ENCODE assay signal across 9 cellular contexts in the genomic region with DNA sequence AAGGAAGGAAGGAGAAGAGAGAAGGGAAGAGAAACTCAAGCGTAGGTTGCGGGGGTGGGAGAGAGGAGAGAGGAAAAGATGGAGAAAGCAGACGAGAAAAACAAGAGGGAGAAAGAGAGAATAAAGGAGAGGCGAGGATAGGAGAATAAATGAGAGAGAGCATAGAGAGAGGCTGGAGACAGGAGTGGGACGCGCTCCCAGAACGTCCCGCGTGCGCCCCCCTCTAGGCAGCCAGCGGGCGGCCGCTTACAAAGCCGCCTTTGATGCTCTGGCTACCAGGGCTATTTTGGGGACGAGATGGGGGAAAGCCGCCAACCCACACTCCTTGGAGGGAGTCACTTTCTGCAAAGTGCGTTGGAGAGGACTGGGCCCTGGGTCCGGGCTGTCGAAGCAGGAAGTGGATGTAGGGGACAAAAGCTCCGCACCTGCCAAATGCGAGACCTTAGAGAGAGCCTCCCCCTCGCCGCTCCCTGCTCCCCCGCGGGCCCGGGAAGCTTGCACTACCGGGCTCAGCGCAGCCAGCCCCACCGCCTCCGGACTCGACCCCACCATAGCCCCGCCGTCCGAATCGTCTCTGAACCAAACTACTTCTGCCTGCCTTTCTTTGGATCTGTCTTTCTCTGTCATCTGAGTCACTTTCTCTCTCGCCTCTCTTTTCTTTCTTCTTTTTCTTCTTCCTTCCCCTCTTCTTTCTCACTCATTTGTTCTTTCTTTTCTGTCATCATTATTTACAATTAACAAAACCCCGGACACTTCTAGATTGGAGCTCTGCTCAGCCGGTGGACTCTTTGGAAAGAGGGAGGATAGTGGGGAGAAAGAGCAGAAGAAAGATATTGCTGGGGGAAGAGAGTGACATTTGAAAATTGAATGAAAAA. TPM values are rescaled to one million over a fixed set of nuclear protein-coding genes. Genes with fewer than 3 reads are reported as not detected.
A peak's percentile ranks its signal among the peaks of the same experiment; 100 is the strongest.
DNase-seq lines count a peak whose midpoint lies in the region; ATAC-seq and TF ChIP-seq lines count a peak whose summit lies in the region.
"Had no signal": no experiment of that assay in that cellular context is flagged by ENCODE, and none has a peak within 500 bp of the region (broad histone marks: within the 10 kb centered on the region; RNA-seq: fewer than 3 reads in every experiment).

No MANE protein-coding gene starts in this region.

- H3K4me1 Mint-ChIP-seq in activated naive CD8-positive, alpha-beta T cell treated with anti-CD3 and anti-CD28 coated beads, Interleukin-2, amount 50 U/mL, for 24 hours = peaks cover 23% of the 10 kb centered on the region
- peaks cover 18 to 49% (median 27%) of the 10 kb centered on the region in 7 donors for H3K4me1 Mint-ChIP-seq in naive thymus-derived CD4-positive, alpha-beta T cell
- peaks cover 9% of the 10 kb centered on the region for H3K4me1 Mint-ChIP-seq in Calu3 (ENCODE audit: low read depth, unreplicated experiment)

- intact Hi-C loops in naive thymus-derived CD4-positive, alpha-beta T cell (cut with micrococcal nuclease) = no loop called here
- intact Hi-C loops in Calu3 (cut with micrococcal nuclease; ENCODE audit: unreplicated experiment) = no loop called here

- DNase-seq in DMS79 (lab: John Stamatoyannopoulos, UW) = peak; percentile 75
- DNase-seq in activated naive CD8-positive, alpha-beta T cell treated with anti-CD3 and anti-CD28 coated beads, Interleukin-2, amount 50 U/mL, for 24 hours = no peak
- no peak for DNase-seq in naive thymus-derived CD4-positive, alpha-beta T cell
- no peak for DNase-seq in Calu3
- no peak for DNase-seq in cortex of kidney (lab: John Stamatoyannopoulos, UW)
- DNase-seq in SKM-1 (lab: John Stamatoyannopoulos, UW; ENCODE audit: unreplicated experiment) = no peak
- DNase-seq in NCI-H446 (lab: John Stamatoyannopoulos, UW) = no peak
- DNase-seq: PC-9 had no signal

- no peak overlapping the region for H3K27ac ChIP-seq in naive thymus-derived CD4-positive, alpha-beta T cell (ENCODE audit: low read depth, low read length)
- H3K27ac ChIP-seq: PC-9 had no signal

- H3K36me3 Mint-ChIP-seq in activated naive CD8-positive, alpha-beta T cell treated with anti-CD3 and anti-CD28 coated beads, Interleukin-2, amount 50 U/mL, for 24 hours (ENCODE audit: low read depth) = peaks cover 7% of the 10 kb centered on the region
- peaks cover 0 to 17% (median 5%) of the 10 kb centered on the region in 5 donors for H3K36me3 Mint-ChIP-seq in naive thymus-derived CD4-positive, alpha-beta T cell
- H3K36me3 Mint-ChIP-seq in Calu3 (ENCODE audit: insufficient read depth, unreplicated experiment) = no peaks in the 10 kb centered on the region

- no peak overlapping the region for H3K27ac Mint-ChIP-seq in activated naive CD8-positive, alpha-beta T cell treated with anti-CD3 and anti-CD28 coated beads, Interleukin-2, amount 50 U/mL, for 24 hours
- H3K27ac Mint-ChIP-seq in naive thymus-derived CD4-positive, alpha-beta T cell = peak overlapping the region in 1 of 9 donors; percentile 70
- H3K27ac Mint-ChIP-seq in Calu3 (ENCODE audit: unreplicated experiment) = no peak overlapping the region

- H3K4me3 Mint-ChIP-seq in activated naive CD8-positive, alpha-beta T cell treated with anti-CD3 and anti-CD28 coated beads, Interleukin-2, amount 50 U/mL, for 24 hours = peak overlapping the region; percentile 68
- peak overlapping the region; percentile 63 to 86 (median 76) for H3K4me3 Mint-ChIP-seq in naive thymus-derived CD4-positive, alpha-beta T cell
- H3K4me3 Mint-ChIP-seq in Calu3 (ENCODE audit: low read depth, unreplicated experiment) = no peak overlapping the region

- H3K9me3 Mint-ChIP-seq in activated naive CD8-positive, alpha-beta T cell treated with anti-CD3 and anti-CD28 coated beads, Interleukin-2, amount 50 U/mL, for 24 hours = peaks cover 7% of the 10 kb centered on the region
- peaks cover 7 to 34% (median 11%) of the 10 kb centered on the region in 11 donors for H3K9me3 Mint-ChIP-seq in naive thymus-derived CD4-positive, alpha-beta T cell
- H3K9me3 Mint-ChIP-seq in Calu3 (ENCODE audit: low read depth, unreplicated experiment) = peaks cover 3% of the 10 kb centered on the region

- H3K4me1 ChIP-seq in naive thymus-derived CD4-positive, alpha-beta T cell (ENCODE audit: control insufficient read depth in 2 of 2, insufficient read depth in 2 of 2, low read length in 2 of 2) = peaks cover 0 to 3% of the 10 kb centered on the region in 2 donors

- TF ChIP-seq CTCF in Calu3 (IDR thresholded peaks at IDR 0.05; ENCODE audit: unreplicated experiment) = no peak

- no peak overlapping the region for H3K4me3 ChIP-seq in naive thymus-derived CD4-positive, alpha-beta T cell (ENCODE audit: low read length)
- H3K4me3 ChIP-seq: PC-9 had no signal

- CTCF ChIA-PET in naive thymus-derived CD4-positive, alpha-beta T cell (lab: Charles Lee) = interaction anchor here (0.6 to 1.1 kb wide), 2 partner anchors 17 to 1096 kb away, joined by 3 to 4 read pairs; no protein-coding TSS in a partner anchor
- CTCF ChIA-PET in Calu3 (lab: Charles Lee) = no interaction called here

- H3K9me3 ChIP-seq in naive thymus-derived CD4-positive, alpha-beta T cell (ENCODE audit: control insufficient read depth in 2 of 3, low read length in 3 of 3) = peaks cover 0 to 6% (median 0%) of the 10 kb centered on the region in 3 experiments

- BruUV-seq in Calu3 (replicated peaks; lab: Mats Ljungman, UMichigan) = no TSS peak

- H3K36me3 ChIP-seq in naive thymus-derived CD4-positive, alpha-beta T cell (ENCODE audit: control insufficient read depth in 2 of 3, insufficient read depth in 3 of 3, low read length in 3 of 3) = no peaks in the 10 kb centered on the region

- H3K27me3 Mint-ChIP-seq in activated naive CD8-positive, alpha-beta T cell treated with anti-CD3 and anti-CD28 coated beads, Interleukin-2, amount 50 U/mL, for 24 hours = peaks cover 88% of the 10 kb centered on the region
- H3K27me3 Mint-ChIP-seq in naive thymus-derived CD4-positive, alpha-beta T cell = peaks cover 83 to 96% (median 87%) of the 10 kb centered on the region in 5 donors
- peaks cover 83% of the 10 kb centered on the region for H3K27me3 Mint-ChIP-seq in Calu3 (ENCODE audit: unreplicated experiment)

- POLR2A ChIA-PET in naive thymus-derived CD4-positive, alpha-beta T cell (lab: Charles Lee) = no interaction called here

- H3K27me3 ChIP-seq in naive thymus-derived CD4-positive, alpha-beta T cell (ENCODE audit: control insufficient read depth in 2 of 2, insufficient read depth in 2 of 2, low read length in 2 of 2) = peaks cover 6 to 28% of the 10 kb centered on the region in 2 donors

- ATAC-seq in HG02642 (IDR thresholded peaks at IDR 0.05; ENCODE audit: poor library complexity, unreplicated experiment) = peak; percentile 46
- ATAC-seq in activated naive CD8-positive, alpha-beta T cell treated with anti-CD3 and anti-CD28 coated beads, Interleukin-2, amount 50 U/mL, for 24 hours = no peak
- no peak for ATAC-seq in naive thymus-derived CD4-positive, alpha-beta T cell

RNA-seq across cellular contexts. Expression of gene ASCL1, which starts 8.0 kb away (rescaled TPM):
- not detected for total RNA-seq in naive thymus-derived CD4-positive, alpha-beta T cell
- polyA plus RNA-seq in naive thymus-derived CD4-positive, alpha-beta T cell = not detected
- 0.15 TPM in 1 of 2 replicates, not detected in the other for total RNA-seq in Calu3 (2022)
- total RNA-seq: PC-9 had no signal

RNA-seq across cellular contexts. Expression of gene PAH, which starts 48.5 kb away (rescaled TPM):
- not detected for total RNA-seq in naive thymus-derived CD4-positive, alpha-beta T cell
- not detected for polyA plus RNA-seq in naive thymus-derived CD4-positive, alpha-beta T cell
- total RNA-seq in Calu3 (2022) = 31.4 and 48.9 TPM in 2 replicates
- total RNA-seq: PC-9 had no signal

Comparison
In these comparisons a context has a peak if more than half of its experiments do, and no peak if none do; other contexts are left out.
1. RNA of gene PAH, which starts 48.5 kb away (total RNA-seq): 31.4 to 48.9 TPM in Calu3; not detected in naive thymus-derived CD4-positive, alpha-beta T cell; every median in the first group is over 10 times any median in the second.